In the genomic region with DNA sequence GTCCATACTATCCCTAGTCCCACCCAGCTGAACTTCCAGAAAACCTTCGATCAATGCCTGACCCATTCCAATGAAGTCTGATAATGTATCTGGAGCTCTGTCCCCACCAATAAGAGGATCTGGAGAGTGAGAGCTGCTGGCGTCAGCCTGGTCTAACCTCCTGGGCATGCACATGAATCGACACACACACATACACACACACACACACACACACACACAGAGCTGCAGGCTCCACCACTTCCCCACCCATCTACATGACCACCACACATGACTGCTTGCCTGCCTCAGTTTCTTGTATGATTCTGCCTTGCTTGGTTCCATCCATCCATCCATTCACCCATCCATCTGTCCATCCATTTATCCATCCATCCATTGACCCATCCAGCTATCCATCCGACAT, we compare ENCODE assay signal across 8 cellular contexts.
"Had no signal": no experiment of that assay in that cellular context is flagged by ENCODE, and none has a peak within 500 bp of the region (broad histone marks: within the 10 kb centered on the region; RNA-seq: fewer than 3 reads in every experiment).

No MANE protein-coding gene starts in this region.

- DNase-seq: H9, HCEC 1CT, HFFc6, KBM-7 had no signal

- H3K36me3 Mint-ChIP-seq: IgD-negative memory B cell had no signal

- H3K27ac Mint-ChIP-seq: GM23338, HFFc6, IgD-negative memory B cell had no signal

- H2AFZ ChIP-seq: GM23338 had no signal

- H3K4me2 ChIP-seq: GM23338 had no signal

- H3K4me3 Mint-ChIP-seq: GM23338, H9, HFFc6, IgD-negative memory B cell had no signal

- H3K4me3 ChIP-seq: GM23338 had no signal

- H3K9me3 Mint-ChIP-seq: GM23338, H9, HFFc6, IgD-negative memory B cell had no signal

- H3K27me3 Mint-ChIP-seq: IgD-negative memory B cell had no signal

- H3K27ac ChIP-seq: HL-60 had no signal

- ATAC-seq: GM23338, HepG2 had no signal

- H3K4me1 Mint-ChIP-seq: GM23338, H9, IgD-negative memory B cell had no signal
